12 cellular contexts compared by ENCODE assay signal in the genomic region with DNA sequence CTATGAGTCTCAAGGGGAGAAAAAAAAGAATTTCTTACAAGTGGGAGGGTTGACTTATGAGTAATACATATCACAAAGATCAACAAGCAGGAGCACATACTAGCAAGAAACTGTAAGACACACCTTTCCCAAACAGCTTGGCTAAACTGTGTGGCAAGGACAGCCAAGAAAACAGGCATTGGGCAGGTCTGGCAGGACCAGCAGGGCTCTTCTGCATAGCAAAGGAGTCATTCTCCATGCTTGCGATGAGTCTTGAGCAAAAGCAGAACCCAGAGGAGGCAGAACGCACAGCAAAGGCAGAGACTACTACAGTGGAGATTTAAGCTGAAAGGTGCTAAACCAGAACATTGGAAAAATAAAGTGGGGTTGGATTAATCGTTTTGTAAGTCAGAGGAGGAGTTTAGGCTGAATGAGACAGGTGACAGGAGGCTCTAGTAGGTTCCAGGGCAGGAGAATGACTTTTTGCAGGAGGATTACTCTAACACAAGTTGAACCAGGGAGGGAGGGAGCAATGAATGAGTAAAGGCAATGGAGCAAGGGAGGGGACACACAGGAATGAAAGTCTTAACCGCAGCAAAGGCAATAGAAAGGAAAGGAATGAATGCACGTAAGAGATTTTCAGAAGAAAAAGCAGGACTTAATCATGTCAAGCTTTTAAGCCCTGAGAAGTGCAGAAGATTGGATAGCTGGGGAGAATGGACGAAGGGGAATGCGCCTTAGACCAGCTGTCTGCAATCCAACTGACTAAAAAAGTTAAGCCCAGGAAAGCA. TPM values are rescaled to one million over a fixed set of nuclear protein-coding genes. Genes with fewer than 3 reads are reported as not detected.
DNase-seq lines count a peak whose midpoint lies in the region; ATAC-seq and TF ChIP-seq lines count a peak whose summit lies in the region.
"Had no signal": no experiment of that assay in that cellular context is flagged by ENCODE, and none has a peak within 500 bp of the region (broad histone marks: within the 10 kb centered on the region; RNA-seq: fewer than 3 reads in every experiment).

No MANE protein-coding gene starts in this region.

- peaks cover 2% of the 10 kb centered on the region for H4K20me1 ChIP-seq in mammary epithelial cell (ENCODE audit: insufficient read depth, low read length)

- H3K79me2 ChIP-seq in mammary epithelial cell (ENCODE audit: insufficient read depth, low read length): peaks cover 70% of the 10 kb centered on the region

- 38% methylated on average over 7 of the region's 7 CpGs for WGBS in mammary epithelial cell (ENCODE audit: low coverage, missing lambda C conversion rate)
- WGBS in upper lobe of left lung, 2 donors: 53 to 55% methylated on average over 7 of the region's 7 CpGs

- in situ Hi-C loops in mammary epithelial cell (cut with MboI; ENCODE audit: low sequenced_read_pairs in 2 of 2): no loop called here

- H3K36me3 Mint-ChIP-seq in activated naive CD8-positive, alpha-beta T cell treated with anti-CD3 and anti-CD28 coated beads, Interleukin-2, amount 50 U/mL, for 24 hours (ENCODE audit: low read depth): peaks cover 13% of the 10 kb centered on the region
- peaks cover 13% of the 10 kb centered on the region for H3K36me3 Mint-ChIP-seq in activated naive CD8-positive, alpha-beta T cell treated with anti-CD3 and anti-CD28 coated beads for 36 hours
- H3K36me3 Mint-ChIP-seq in natural killer cell: no peaks in the 10 kb centered on the region

- H3K27me3 ChIP-seq in mammary epithelial cell (ENCODE audit: insufficient read depth, low read length): no peaks in the 10 kb centered on the region
- no peaks in the 10 kb centered on the region for H3K27me3 ChIP-seq in lower lobe of right lung (ENCODE audit: low read depth)
- H3K27me3 ChIP-seq in upper lobe of left lung: no peaks in the 10 kb centered on the region

- H2AFZ ChIP-seq in mammary epithelial cell (ENCODE audit: low read depth, low read length): no peak overlapping the region

- H3K36me3 ChIP-seq in mammary epithelial cell (ENCODE audit: insufficient read depth, low read length) (no peaks in the 10 kb centered on the region), lower lobe of right lung (no peaks in the 10 kb centered on the region), upper lobe of left lung (no peaks in the 10 kb centered on the region)

- dilution Hi-C loops in mammary epithelial cell (cut with HindIII; ENCODE audit: low sequenced_read_pairs): loop anchor here (25.0 kb wide), 1 partner anchor 245 kb away; no protein-coding TSS in a partner anchor

- DNase-seq in activated naive CD8-positive, alpha-beta T cell treated with anti-CD3 and anti-CD28 coated beads, Interleukin-2, amount 50 U/mL, for 24 hours: no peak
- DNase-seq in activated naive CD8-positive, alpha-beta T cell treated with anti-CD3 and anti-CD28 coated beads for 36 hours: no peak
- peak; percentile 97 for DNase-seq in mammary epithelial cell
- DNase-seq in lower lobe of right lung: peak; percentile 64
- peak in 1 of 2 donors; percentile 86 for DNase-seq in upper lobe of left lung
- DNase-seq in MV-4-11 (lab: John Stamatoyannopoulos, UW): no peak
- no peak for DNase-seq in natural killer cell
- DNase-seq: activated CD4-positive, CD25-positive, alpha-beta regulatory T cell treated with anti-CD3 and anti-CD28 coated beads, Interleukin-2, amount 50 U/mL, for 72 hours; C1 segment of cervical spinal cord; NCI-H2171; stimulated activated CD4-positive, alpha-beta T cell treated with anti-CD3 and anti-CD28 coated beads, Interleukin-2, amount 100 ng/mL, for 24 hours had no signal

- H3K4me3 Mint-ChIP-seq in activated naive CD8-positive, alpha-beta T cell treated with anti-CD3 and anti-CD28 coated beads, Interleukin-2, amount 50 U/mL, for 24 hours: no peak overlapping the region
- H3K4me3 Mint-ChIP-seq in activated naive CD8-positive, alpha-beta T cell treated with anti-CD3 and anti-CD28 coated beads for 36 hours: no peak overlapping the region
- no peak overlapping the region for H3K4me3 Mint-ChIP-seq in natural killer cell

- TF ChIP-seq EP300 in upper lobe of left lung (IDR thresholded peaks at IDR 0.05): no peak

- peaks cover 4% of the 10 kb centered on the region for H3K9me3 Mint-ChIP-seq in activated naive CD8-positive, alpha-beta T cell treated with anti-CD3 and anti-CD28 coated beads, Interleukin-2, amount 50 U/mL, for 24 hours
- H3K9me3 Mint-ChIP-seq in activated naive CD8-positive, alpha-beta T cell treated with anti-CD3 and anti-CD28 coated beads for 36 hours: peaks cover 3% of the 10 kb centered on the region
- peaks cover 0 to 3% of the 10 kb centered on the region in 2 donors for H3K9me3 Mint-ChIP-seq in natural killer cell

- CTCF ChIA-PET in mammary epithelial cell (lab: Charles Lee; ENCODE audit: low non-redundant PET): interaction anchor here (0.9 kb wide), 1 partner anchor 96 kb away, joined by 4 read pairs; no protein-coding TSS in a partner anchor

- peaks cover 42% of the 10 kb centered on the region for H3K4me1 Mint-ChIP-seq in activated naive CD8-positive, alpha-beta T cell treated with anti-CD3 and anti-CD28 coated beads, Interleukin-2, amount 50 U/mL, for 24 hours
- H3K4me1 Mint-ChIP-seq in activated naive CD8-positive, alpha-beta T cell treated with anti-CD3 and anti-CD28 coated beads for 36 hours: peaks cover 45% of the 10 kb centered on the region
- peaks cover 35 to 44% of the 10 kb centered on the region in 2 donors for H3K4me1 Mint-ChIP-seq in natural killer cell

- no peak overlapping the region for H3K27ac Mint-ChIP-seq in activated naive CD8-positive, alpha-beta T cell treated with anti-CD3 and anti-CD28 coated beads, Interleukin-2, amount 50 U/mL, for 24 hours
- no peak overlapping the region for H3K27ac Mint-ChIP-seq in activated naive CD8-positive, alpha-beta T cell treated with anti-CD3 and anti-CD28 coated beads for 36 hours
- H3K27ac Mint-ChIP-seq in natural killer cell: no peak overlapping the region

- H3K4me3 ChIP-seq in mammary epithelial cell (replicated peaks in 1 of 3; ENCODE audit: insufficient read depth in 1 of 3, low read depth in 2 of 3, low read length in 3 of 3) (peak overlapping the region in 2 of 3 experiments; percentile 26 to 98), lower lobe of right lung (peak overlapping the region; percentile 98), upper lobe of left lung (peak overlapping the region in 3 of 4 donors; percentile 96 to 100 (median 99))

- peak in 1 of 4 donors; percentile 43 for TF ChIP-seq POLR2A in upper lobe of left lung (IDR thresholded peaks at IDR 0.05)

- no peaks in the 10 kb centered on the region for H3K27me3 Mint-ChIP-seq in activated naive CD8-positive, alpha-beta T cell treated with anti-CD3 and anti-CD28 coated beads, Interleukin-2, amount 50 U/mL, for 24 hours
- H3K27me3 Mint-ChIP-seq in activated naive CD8-positive, alpha-beta T cell treated with anti-CD3 and anti-CD28 coated beads for 36 hours: no peaks in the 10 kb centered on the region
- H3K27me3 Mint-ChIP-seq in natural killer cell (ENCODE audit: low read depth in 2 of 2): no peaks in the 10 kb centered on the region

- intact Hi-C loops in mammary epithelial cell (cut with micrococcal nuclease) (loop anchor here (2.0 kb wide), 1 partner anchor 16 kb away; no protein-coding TSS in a partner anchor), lower lobe of right lung (cut with DNase I) (no loop called here), natural killer cell (cut with micrococcal nuclease) (no loop called here)

- ATAC-seq in activated naive CD8-positive, alpha-beta T cell treated with anti-CD3 and anti-CD28 coated beads, Interleukin-2, amount 50 U/mL, for 24 hours: peak; percentile 15
- ATAC-seq in lower lobe of right lung: peak; percentile 75 to 81
- ATAC-seq in upper lobe of left lung (ENCODE audit: low FRiP score in 2 of 2): peak; percentile 32 to 81
- ATAC-seq in GM21367 (IDR thresholded peaks at IDR 0.05; ENCODE audit: unreplicated experiment): no peak
- no peak for ATAC-seq in natural killer cell

- H3K4me1 ChIP-seq in mammary epithelial cell (ENCODE audit: insufficient read depth, low read length) (peaks cover 48% of the 10 kb centered on the region), lower lobe of right lung (peaks cover 82% of the 10 kb centered on the region), upper lobe of left lung (peaks cover 72 to 86% (median 77%) of the 10 kb centered on the region in 4 donors)

- H3K27ac ChIP-seq in mammary epithelial cell (ENCODE audit: insufficient read depth, low read depth, low read length): peak overlapping the region; percentile 95
- H3K27ac ChIP-seq in lower lobe of right lung: peak overlapping the region; percentile 95
- H3K27ac ChIP-seq in upper lobe of left lung: peak overlapping the region; percentile 88 to 99 (median 94)

- peak overlapping the region; percentile 98 for H3K9ac ChIP-seq in mammary epithelial cell (ENCODE audit: insufficient read depth, low read length)

- H3K4me2 ChIP-seq in mammary epithelial cell (ENCODE audit: insufficient read depth, low read depth, low read length): peak overlapping the region; percentile 95

- TF ChIP-seq CTCF in mammary epithelial cell (conservative IDR thresholded peaks at IDR 0.05 in 1 of 2, IDR thresholded peaks at IDR 0.05 in 1 of 2; ENCODE audit: extremely low read depth in 1 of 2, insufficient read depth in 1 of 2, low read depth in 1 of 2, low read length in 2 of 2): no peak
- no peak for TF ChIP-seq CTCF in lower lobe of right lung (IDR thresholded peaks at IDR 0.05)
- no peak for TF ChIP-seq CTCF in upper lobe of left lung (IDR thresholded peaks at IDR 0.05)
- TF ChIP-seq CTCF in natural killer cell (IDR thresholded peaks at IDR 0.05): no peak

- no TSS peak for BruUV-seq in mammary epithelial cell (replicated peaks; lab: Mats Ljungman, UMichigan)

- H3K9me3 ChIP-seq in mammary epithelial cell (replicated peaks; ENCODE audit: insufficient read depth, low read length) (no peaks in the 10 kb centered on the region), lower lobe of right lung (no peaks in the 10 kb centered on the region), upper lobe of left lung (no peaks in the 10 kb centered on the region)

RNA-seq across cellular contexts. Expression of gene N4BP1, which starts 2.7 kb away (rescaled TPM):
- total RNA-seq in activated naive CD8-positive, alpha-beta T cell treated with anti-CD3 and anti-CD28 coated beads for 36 hours: 10 to 100 TPM; 39.0 to 40.4 TPM
- total RNA-seq in mammary epithelial cell (10 to 100 TPM; 32.8 to 34.3 TPM), lower lobe of right lung (64.9 TPM), upper lobe of left lung (10 to 100 TPM; 33.5 to 78.6 (median 53.1) TPM), natural killer cell (10 to 100 TPM; 43.2 to 63.1 (median 55.5) TPM)
- 10.5 TPM for polyA plus RNA-seq in mammary epithelial cell
- polyA minus RNA-seq in mammary epithelial cell: 24.0 TPM

Comparison
In these comparisons a context has a peak if more than half of its experiments do, and no peak if none do; other contexts are left out.
1. ATAC-seq: peak in activated naive CD8-positive, alpha-beta T cell treated with anti-CD3 and anti-CD28 coated beads, Interleukin-2, amount 50 U/mL, for 24 hours (single experiment), lower lobe of right lung (2 of 2) and upper lobe of left lung (2 of 2); none in GM21367 (single experiment) and natural killer cell (0 of 3).
2. DNase-seq: peak in mammary epithelial cell (single experiment) and lower lobe of right lung (single experiment); none in activated naive CD8-positive, alpha-beta T cell treated with anti-CD3 and anti-CD28 coated beads, Interleukin-2, amount 50 U/mL, for 24 hours (single experiment), activated naive CD8-positive, alpha-beta T cell treated with anti-CD3 and anti-CD28 coated beads for 36 hours (single experiment), MV-4-11 (single experiment) and natural killer cell (single experiment).
3. Peak in every context shown above with its lines, with median percentiles within 50 percentile points of each other: H3K27ac ChIP-seq and H3K4me3 ChIP-seq.